9 cellular contexts compared by ENCODE assay signal in the genomic region with DNA sequence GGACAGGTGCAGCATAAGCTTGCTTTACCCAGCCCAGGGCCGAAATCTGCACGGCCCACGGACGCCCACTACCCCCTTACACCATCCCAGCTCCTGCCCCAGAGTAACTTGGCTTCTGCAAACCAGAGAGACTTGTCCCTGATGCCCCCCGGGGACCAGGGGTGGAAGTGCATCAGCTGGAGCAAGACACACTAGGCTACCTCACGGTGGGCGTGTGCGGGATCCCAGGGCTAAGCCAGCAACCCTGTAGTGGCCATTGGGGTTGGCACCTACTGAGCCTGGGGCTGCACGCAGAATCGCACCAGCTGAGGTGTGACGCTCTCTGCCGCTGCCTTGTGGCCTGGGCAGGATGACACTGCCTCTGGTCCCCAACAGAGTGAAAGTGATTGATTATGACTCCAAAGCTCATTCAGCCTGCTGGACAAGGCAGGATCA. TPM values are rescaled to one million over a fixed set of nuclear protein-coding genes. Genes with fewer than 3 reads are reported as not detected.
DNase-seq lines count a peak whose midpoint lies in the region; ATAC-seq, FAIRE-seq and TF ChIP-seq lines count a peak whose summit lies in the region.
"Had no signal": no experiment of that assay in that cellular context is flagged by ENCODE, and none has a peak within 500 bp of the region (broad histone marks: within the 10 kb centered on the region; RNA-seq: fewer than 3 reads in every experiment).

No MANE protein-coding gene starts in this region.

- no peak overlapping the region for H3K4me3 ChIP-seq in right cardiac atrium (ENCODE audit: low read length)

- H3K4me3 Mint-ChIP-seq in activated CD8-positive, alpha-beta T cell treated with anti-CD3 and anti-CD28 coated beads, Interleukin-2, amount 10 ng/mL, durations not matched to agents 7 days and 5 days: no peak overlapping the region
- H3K4me3 Mint-ChIP-seq: dendritic cell treated with granulocyte-macrophage colony-stimulating factor and Interleukin-4, amounts not matched to agents 40 ng/mL and 50 ng/mL, for 4 days had no signal

- no peaks in the 10 kb centered on the region for H3K9me3 ChIP-seq in right cardiac atrium (ENCODE audit: control insufficient read depth, low read length)

- POLR2A ChIA-PET in activated CD8-positive, alpha-beta T cell treated with anti-CD3 and anti-CD28 coated beads, Interleukin-2, amount 10 ng/mL, durations not matched to agents 7 days and 5 days (lab: Charles Lee): no interaction called here

- H3K27ac Mint-ChIP-seq in activated CD8-positive, alpha-beta T cell treated with anti-CD3 and anti-CD28 coated beads, Interleukin-2, amount 10 ng/mL, durations not matched to agents 7 days and 5 days: no peak overlapping the region

- no peaks in the 10 kb centered on the region for H3K9me3 Mint-ChIP-seq in activated CD8-positive, alpha-beta T cell treated with anti-CD3 and anti-CD28 coated beads, Interleukin-2, amount 10 ng/mL, durations not matched to agents 7 days and 5 days (ENCODE audit: insufficient read depth)
- H3K9me3 Mint-ChIP-seq: dendritic cell treated with granulocyte-macrophage colony-stimulating factor and Interleukin-4, amounts not matched to agents 40 ng/mL and 50 ng/mL, for 4 days had no signal

- H3K27me3 ChIP-seq in right cardiac atrium (ENCODE audit: control insufficient read depth, insufficient read depth): no peaks in the 10 kb centered on the region

- peak; percentile 73 for ATAC-seq in activated CD8-positive, alpha-beta T cell treated with anti-CD3 and anti-CD28 coated beads, Interleukin-2, amount 10 ng/mL, durations not matched to agents 7 days and 5 days
- ATAC-seq in right cardiac atrium: peak; percentile 36 to 48
- no peak for ATAC-seq in HG02973 (IDR thresholded peaks at IDR 0.05; ENCODE audit: unreplicated experiment)
- ATAC-seq in GM18868 (IDR thresholded peaks at IDR 0.05; ENCODE audit: unreplicated experiment): no peak

- in situ Hi-C loops in KBM-7 (cut with MboI; ENCODE audit: low pct_unique_long_range_greater_than_20kb, low sequenced_read_pairs): no loop called here

- no peak for FAIRE-seq in D721Med (lab: Jason Lieb, UNC)

- peaks cover 22% of the 10 kb centered on the region for H3K27me3 Mint-ChIP-seq in activated CD8-positive, alpha-beta T cell treated with anti-CD3 and anti-CD28 coated beads, Interleukin-2, amount 10 ng/mL, durations not matched to agents 7 days and 5 days (ENCODE audit: low read depth)

- CTCF ChIA-PET in activated CD8-positive, alpha-beta T cell treated with anti-CD3 and anti-CD28 coated beads, Interleukin-2, amount 10 ng/mL, durations not matched to agents 7 days and 5 days (lab: Charles Lee): interaction anchor here (0.8 to 3.3 kb wide), 8 partner anchors 21 to 203 kb away, joined by 3 to 12 read pairs (median 4); partner anchors contain the start of genes LRSAM1, RPL12 and SLC2A8

- WGBS in right cardiac atrium: 62% methylated on average over 12 of the region's 12 CpGs

- DNase-seq in D721Med (ENCODE audit: insufficient read length, low spot score): peak; percentile 46
- DNase-seq in KBM-7: peak; percentile 62
- DNase-seq in activated CD8-positive, alpha-beta T cell treated with anti-CD3 and anti-CD28 coated beads, Interleukin-2, amount 10 ng/mL, durations not matched to agents 7 days and 5 days: peak; percentile 67
- DNase-seq in right cardiac atrium: peak in 1 of 3 donors; percentile 69
- peak; percentile 32 for DNase-seq in stimulated activated naive CD4-positive, alpha-beta T cell treated with Interleukin-2 at 50 U/mL for 16 hours (lab: John Stamatoyannopoulos, UW)
- no peak for DNase-seq in SIG-M5 (lab: John Stamatoyannopoulos, UW)

- no peaks in the 10 kb centered on the region for H3K36me3 Mint-ChIP-seq in activated CD8-positive, alpha-beta T cell treated with anti-CD3 and anti-CD28 coated beads, Interleukin-2, amount 10 ng/mL, durations not matched to agents 7 days and 5 days (ENCODE audit: low read depth)

- no peak overlapping the region for H3K27ac ChIP-seq in right cardiac atrium (ENCODE audit: low read length)

- intact Hi-C loops in right cardiac atrium (cut with DNase I): no loop called here

- TF ChIP-seq CTCF in D721Med (IDR thresholded peaks at IDR 0.05; ENCODE audit: insufficient read depth, missing control alignments): peak; percentile 22

- peaks cover 11% of the 10 kb centered on the region for H3K4me1 Mint-ChIP-seq in activated CD8-positive, alpha-beta T cell treated with anti-CD3 and anti-CD28 coated beads, Interleukin-2, amount 10 ng/mL, durations not matched to agents 7 days and 5 days (ENCODE audit: low read depth)

- no peaks in the 10 kb centered on the region for H3K4me1 ChIP-seq in right cardiac atrium (ENCODE audit: control insufficient read depth, insufficient read depth, low read length)

RNA-seq across cellular contexts. Expression of gene ZNF79, which starts 6.1 kb away (rescaled TPM):
- 10 to 100 TPM; 11.3 to 12.1 TPM for total RNA-seq in activated CD8-positive, alpha-beta T cell treated with anti-CD3 and anti-CD28 coated beads, Interleukin-2, amount 10 ng/mL, durations not matched to agents 7 days and 5 days
- total RNA-seq in right cardiac atrium: 1 to 10 TPM; 6.3 to 7.9 (median 7.6) TPM
- polyA plus RNA-seq in right cardiac atrium: 3.2 TPM

RNA-seq across cellular contexts. Expression of gene SLC2A8, which starts 21.1 kb away (rescaled TPM):
- 1 to 10 TPM; 5.6 to 7.2 TPM for total RNA-seq in activated CD8-positive, alpha-beta T cell treated with anti-CD3 and anti-CD28 coated beads, Interleukin-2, amount 10 ng/mL, durations not matched to agents 7 days and 5 days
- total RNA-seq in right cardiac atrium: 10 to 100 TPM; 12.2 to 16.6 (median 13.3) TPM
- polyA plus RNA-seq in right cardiac atrium: 15.4 TPM

RNA-seq across cellular contexts. Expression of gene RPL12, which starts 33.2 kb away (rescaled TPM):
- 1,000 to 10,000 TPM; 1,248 to 1,328 TPM for total RNA-seq in activated CD8-positive, alpha-beta T cell treated with anti-CD3 and anti-CD28 coated beads, Interleukin-2, amount 10 ng/mL, durations not matched to agents 7 days and 5 days
- 100 to 1,000 TPM; 535 to 714 (median 622) TPM for total RNA-seq in right cardiac atrium
- 1,268 TPM for polyA plus RNA-seq in right cardiac atrium

RNA-seq across cellular contexts. Expression of gene LRSAM1, which starts 33.3 kb away (rescaled TPM):
- 10 to 100 TPM; 17.8 to 18.0 TPM for total RNA-seq in activated CD8-positive, alpha-beta T cell treated with anti-CD3 and anti-CD28 coated beads, Interleukin-2, amount 10 ng/mL, durations not matched to agents 7 days and 5 days
- 10 to 100 TPM; 14.4 to 23.3 (median 21.1) TPM for total RNA-seq in right cardiac atrium
- polyA plus RNA-seq in right cardiac atrium: 23.8 TPM

Comparison
In these comparisons a context has a peak if more than half of its experiments do, and no peak if none do; other contexts are left out.
1. ATAC-seq: peak in activated CD8-positive, alpha-beta T cell treated with anti-CD3 and anti-CD28 coated beads, Interleukin-2, amount 10 ng/mL, durations not matched to agents 7 days and 5 days (single experiment) and right cardiac atrium (2 of 2); none in HG02973 (single experiment) and GM18868 (single experiment).